10 cellular contexts compared by ENCODE assay signal in genomic region chr1:156121441-156121840, GRCh38. TPM values are rescaled to one million over a fixed set of nuclear protein-coding genes. Genes with fewer than 3 reads are reported as not detected.
DNase-seq lines count a peak whose midpoint lies in the region; ATAC-seq, FAIRE-seq and TF ChIP-seq lines count a peak whose summit lies in the region.
"Had no signal": no experiment of that assay in that cellular context is flagged by ENCODE, and none has a peak within 500 bp of the region (broad histone marks: within the 10 kb centered on the region; RNA-seq: fewer than 3 reads in every experiment).

No MANE protein-coding gene starts in this region.

- no peak overlapping the region for H2BK20ac ChIP-seq in H1 (ENCODE audit: low read length)

- H2BK120ac ChIP-seq in H1 (replicated peaks; ENCODE audit: low read depth, low read length) = no peak overlapping the region

- no peak for TF ChIP-seq POLR2A in H1 (IDR thresholded peaks at IDR 0.05; ENCODE audit: control extremely low read depth in 1 of 2, low read depth in 2 of 2, low read length in 2 of 2)

- no peak overlapping the region for H3K4ac ChIP-seq in H1 (replicated peaks; ENCODE audit: insufficient read length, low read depth, low read length)

- no peak overlapping the region for H3K9ac ChIP-seq in H1 (replicated peaks in 1 of 4; ENCODE audit: extremely low read depth in 1 of 4, low read depth in 3 of 4, low read length in 3 of 4)

- ATAC-seq in left cardiac atrium (no peak), aorta (ENCODE audit: low FRiP score) (no peak), GM21367 (IDR thresholded peaks at IDR 0.05; ENCODE audit: unreplicated experiment) (no peak)

- CTCF ChIA-PET in H1 (lab: Charles Lee; ENCODE audit: partially characterized antibody) = interaction anchor here (1.6 to 42.4 kb wide), 4 partner anchors 5 to 26 kb away, joined by 4 to 1994 read pairs (median 261); partner anchors contain the start of genes LMNA and MEX3A

- no peak overlapping the region for H3K56ac ChIP-seq in H1 (replicated peaks; ENCODE audit: insufficient read length, low read depth, low read length)

- no peak overlapping the region; the same call in 1 of the 2 replicates for H4K8ac ChIP-seq in H1 (ENCODE audit: extremely low read depth, insufficient read depth, low read length)

- no peak for TF ChIP-seq CTCF in left ventricle myocardium inferior (IDR thresholded peaks at IDR 0.05; ENCODE audit: borderline replicate concordance)
- TF ChIP-seq CTCF in H1 (IDR thresholded peaks at IDR 0.05; ENCODE audit: control extremely low read depth in 1 of 3, insufficient read depth in 1 of 3, low read depth in 1 of 3, low read length in 3 of 3) = no peak
- TF ChIP-seq CTCF in nephron progenitor cell (IDR thresholded peaks at IDR 0.05) = no peak

- peaks cover 3% of the 10 kb centered on the region for H3K79me1 ChIP-seq in H1 (ENCODE audit: low read depth, low read length)

- H2BK12ac ChIP-seq in H1 (ENCODE audit: low read depth, low read length) = no peak overlapping the region

- FAIRE-seq in H1 (lab: Jason Lieb, UNC) = no peak

- H3K27me3 ChIP-seq in left ventricle myocardium inferior (ENCODE audit: low read depth) = no peaks in the 10 kb centered on the region
- H3K27me3 ChIP-seq in H1 (replicated peaks in 1 of 4; ENCODE audit: control insufficient read depth in 3 of 4, extremely low read depth in 1 of 4, insufficient read depth in 3 of 4, low read length in 3 of 4) = no peaks in the 10 kb centered on the region
- no peaks in the 10 kb centered on the region for H3K27me3 ChIP-seq in aorta (ENCODE audit: control insufficient read depth in 1 of 2, insufficient read depth in 2 of 2, low read length in 1 of 2)

- H3K27ac ChIP-seq in left ventricle myocardium inferior (replicated peaks) (peak overlapping the region; percentile 97), H1 (ENCODE audit: low read depth, low read length) (no peak overlapping the region), aorta (ENCODE audit: low read depth in 1 of 2, low read length in 2 of 2) (peak overlapping the region; percentile 30 to 79)

- H3K4me1 ChIP-seq in left ventricle myocardium inferior = peaks cover 100% of the 10 kb centered on the region
- peaks cover 7 to 28% (median 22%) of the 10 kb centered on the region in 4 experiments for H3K4me1 ChIP-seq in H1 (replicated peaks in 1 of 4; ENCODE audit: control insufficient read depth in 3 of 4, insufficient read depth in 4 of 4, low read length in 3 of 4)
- H3K4me1 ChIP-seq in aorta (ENCODE audit: control insufficient read depth in 1 of 2, insufficient read depth in 2 of 2, low read length in 2 of 2) = no peaks in the 10 kb centered on the region

- no peak for TF ChIP-seq EP300 in H1 (IDR thresholded peaks at IDR 0.05; ENCODE audit: borderline replicate concordance in 1 of 2, low read depth in 2 of 2, low read length in 2 of 2)

- H3K27ac Mint-ChIP-seq in nephron progenitor cell = peak overlapping the region; percentile 39
- H3K27ac Mint-ChIP-seq: T-helper 1 cell treated with Interleukin-12 subunit alpha and Interleukin-12 subunit beta and Interleukin-4 antibody, amounts not matched to agents 30 μg/mL and 1 μg/mL, for 36 hours had no signal

- 0 out of 2 replicates have a peak overlapping the region, but pooled peaks have one; percentile 12 for H2BK5ac ChIP-seq in H1 (ENCODE audit: low read depth, low read length)

- intact Hi-C loops in left ventricle myocardium inferior (cut with micrococcal nuclease) (no loop called here), left cardiac atrium (cut with DNase I) (no loop called here), aorta (cut with DNase I) (loop anchor here in 1 of 2 donors (10.0 kb wide), 1 partner anchor 147 kb away; the partner anchor contains the start of gene ARHGEF2)

- no peak overlapping the region for H2AK5ac ChIP-seq in H1 (ENCODE audit: low read depth, low read length)

- no peak overlapping the region for H3K18ac ChIP-seq in H1 (ENCODE audit: extremely low read depth, low read length)

- no peak overlapping the region for H2AFZ ChIP-seq in H1 (ENCODE audit: low read length)

- no peaks in the 10 kb centered on the region for H3K9me3 ChIP-seq in left ventricle myocardium inferior (replicated peaks)
- no peaks in the 10 kb centered on the region for H3K9me3 ChIP-seq in H1 (ENCODE audit: insufficient read depth in 2 of 2, low read depth in 1 of 2, low read length in 1 of 2)
- H3K9me3 ChIP-seq in aorta (ENCODE audit: control insufficient read depth, low read length) = no peaks in the 10 kb centered on the region

- no peaks in the 10 kb centered on the region for H3K23me2 ChIP-seq in H1 (ENCODE audit: low read depth, low read length)

- no peak overlapping the region for H3K4me3 Mint-ChIP-seq in nephron progenitor cell
- H3K4me3 Mint-ChIP-seq: T-helper 1 cell treated with Interleukin-12 subunit alpha and Interleukin-12 subunit beta and Interleukin-4 antibody, amounts not matched to agents 30 μg/mL and 1 μg/mL, for 36 hours had no signal

- no peak for TF ChIP-seq RAD21 in H1 (IDR thresholded peaks at IDR 0.05 in 1 of 2, conservative IDR thresholded peaks at IDR 0.05 in 1 of 2; ENCODE audit: low read depth in 2 of 2, low read length in 2 of 2)

- DNase-seq in left ventricle myocardium inferior = no peak
- no peak for DNase-seq in left cardiac atrium
- no peak for DNase-seq in H1 (ENCODE audit: low read depth in 1 of 2, low spot score in 2 of 2)
- DNase-seq in nephron progenitor cell = no peak
- no peak for DNase-seq in aorta
- no peak for DNase-seq in activated gamma-delta T cell (lab: John Stamatoyannopoulos, UW)
- no peak for DNase-seq in GM03348 (ENCODE audit: low spot score)
- DNase-seq: kidney glomerular epithelial cell had no signal

- peaks cover 2 to 6% of the 10 kb centered on the region in 2 experiments for H4K20me1 ChIP-seq in H1 (replicated peaks in 1 of 2; ENCODE audit: control insufficient read depth in 1 of 2, insufficient read depth in 2 of 2, low read length in 2 of 2)

- H4K5ac ChIP-seq in H1 (ENCODE audit: insufficient read length, low read depth, low read length) = no peak overlapping the region

- H3K4me2 ChIP-seq in H1 (ENCODE audit: insufficient read depth in 1 of 2, low read depth in 2 of 2, low read length in 2 of 2) = no peak overlapping the region; a peak in 1 of 4 replicates

- no peak overlapping the region for H3K14ac ChIP-seq in H1 (ENCODE audit: insufficient read length)

- no peaks in the 10 kb centered on the region for H3K9me3 Mint-ChIP-seq in nephron progenitor cell
- H3K9me3 Mint-ChIP-seq: T-helper 1 cell treated with Interleukin-12 subunit alpha and Interleukin-12 subunit beta and Interleukin-4 antibody, amounts not matched to agents 30 μg/mL and 1 μg/mL, for 36 hours had no signal

- WGBS in H1 (ENCODE audit: extremely low coverage in 1 of 2, insufficient coverage in 1 of 2, insufficient read length in 1 of 2, insufficient replicate concordance in 2 of 2, low coverage in 1 of 2, low lambda C conversion rate in 2 of 2, missing lambda C conversion rate in 1 of 2), 2 experiments = 94% methylated on average over 3 of the region's 4 CpGs; no CpG with 5 or more reads in 1 of the 2 experiments
- 35 to 41% methylated on average over 4 of the region's 4 CpGs for WGBS in aorta, 2 donors

- POLR2A ChIA-PET in H1 (lab: Charles Lee; ENCODE audit: partially characterized antibody) = interaction anchor here (1.7 to 28.0 kb wide), 3 partner anchors 6 to 26 kb away, joined by 4 to 763 read pairs (median 143); partner anchors contain the start of genes LMNA and MEX3A

- H3K27me3 Mint-ChIP-seq in nephron progenitor cell (ENCODE audit: low read depth, poor library complexity) = peaks cover 1% of the 10 kb centered on the region

- no peaks in the 10 kb centered on the region for H3K36me3 ChIP-seq in left ventricle myocardium inferior
- H3K36me3 ChIP-seq in H1 (ENCODE audit: control insufficient read depth in 2 of 4, insufficient read depth in 4 of 4, low read length in 3 of 4) = no peaks in the 10 kb centered on the region
- no peaks in the 10 kb centered on the region for H3K36me3 ChIP-seq in aorta (ENCODE audit: control insufficient read depth in 1 of 2, insufficient read depth in 2 of 2, low read length in 1 of 2)

- H3K23ac ChIP-seq in H1 (ENCODE audit: insufficient read length) = no peak overlapping the region

- H4K91ac ChIP-seq in H1 (replicated peaks; ENCODE audit: insufficient read length, low read length) = no peak overlapping the region

- H3K36me3 Mint-ChIP-seq in nephron progenitor cell (ENCODE audit: low read depth) = peaks cover 12% of the 10 kb centered on the region

- no peak overlapping the region for H2BK15ac ChIP-seq in H1 (ENCODE audit: low read length)

- H3K79me2 ChIP-seq in H1 (ENCODE audit: control insufficient read depth in 1 of 2, insufficient read depth in 2 of 2, low read length in 2 of 2) = peaks cover 0 to 12% of the 10 kb centered on the region in 2 experiments; a peak in 1 of 4 replicates

- H3K4me3 ChIP-seq in left ventricle myocardium inferior (peak overlapping the region; percentile 100), H1 (ENCODE audit: extremely low read depth in 1 of 4, insufficient read depth in 2 of 4, low read depth in 3 of 4, low read length in 4 of 4) (no peak overlapping the region), aorta (ENCODE audit: low read length in 2 of 2) (no peak overlapping the region)

- H3K4me1 Mint-ChIP-seq in nephron progenitor cell = peaks cover 60% of the 10 kb centered on the region

RNA-seq across cellular contexts. Expression of gene LMNA, which starts 6.9 kb away (rescaled TPM):
- total RNA-seq in left ventricle myocardium inferior = 236 TPM
- total RNA-seq in left cardiac atrium = 100 to 1,000 TPM; 264 to 384 TPM
- 46.8 and 48.0 TPM in 2 replicates for total RNA-seq in H1 (2021; fragmentation: NEBNext Ultra II Directional; extraction: Animal tissue kit (Norgen Biotek cat#: 25700))
- polyA plus RNA-seq in H1 (2011; rRNA removed) = 25.8 and 38.3 TPM in 2 replicates
- 33.6 TPM for polyA plus RNA-seq in H1 (2011; cell fraction: cytosol; rRNA removed)
- polyA plus RNA-seq in H1 (2011; cell fraction: nucleus; rRNA removed) = 78.1 TPM
- 36.7 to 43.4 TPM (median 39.1 TPM) in 4 replicates for polyA plus RNA-seq in H1 (2012, experiment 1 of 2)
- 56.7 TPM for polyA plus RNA-seq in H1 (2012, experiment 2 of 2)
- 34.7 TPM for polyA plus RNA-seq in H1 (2013, experiment 1 of 2)
- 32.6 TPM for polyA plus RNA-seq in H1 (2013, experiment 2 of 2)
- 15.1 and 20.9 TPM in 2 replicates for polyA minus RNA-seq in H1 (2011; rRNA and poly(A)+ RNA removed)
- 33.7 TPM for polyA minus RNA-seq in H1 (2011; cell fraction: cytosol; rRNA and poly(A)+ RNA removed)
- polyA minus RNA-seq in H1 (2011; cell fraction: nucleus; rRNA and poly(A)+ RNA removed) = 28.1 TPM
- total RNA-seq in aorta = 1,000 to 10,000 TPM in 1 of 2 donors, 100 to 1,000 TPM in 1; 497 to 1,067 TPM
- polyA plus RNA-seq in aorta = 100 to 1,000 TPM in 1 of 2 donors, 10 to 100 TPM in 1; 94.3 to 378 TPM

RNA-seq across cellular contexts. Expression of gene SEMA4A, which starts 31.9 kb away (rescaled TPM):
- 1.0 TPM for total RNA-seq in left ventricle myocardium inferior
- 1 to 10 TPM; 2.7 to 3.8 TPM for total RNA-seq in left cardiac atrium
- total RNA-seq in H1 (2021; fragmentation: NEBNext Ultra II Directional; extraction: Animal tissue kit (Norgen Biotek cat#: 25700)) = 5.9 and 7.3 TPM in 2 replicates
- 10.6 and 12.0 TPM in 2 replicates for polyA plus RNA-seq in H1 (2011; rRNA removed)
- 10.3 TPM for polyA plus RNA-seq in H1 (2011; cell fraction: cytosol; rRNA removed)
- 27.7 TPM for polyA plus RNA-seq in H1 (2011; cell fraction: nucleus; rRNA removed)
- polyA plus RNA-seq in H1 (2012, experiment 1 of 2) = 5.9 to 11.9 TPM (median 8.7 TPM) in 4 replicates
- 6.4 TPM for polyA plus RNA-seq in H1 (2012, experiment 2 of 2)
- polyA plus RNA-seq in H1 (2013, experiment 1 of 2) = 6.5 TPM
- polyA plus RNA-seq in H1 (2013, experiment 2 of 2) = 6.3 TPM
- 11.9 TPM in 2 replicates for polyA minus RNA-seq in H1 (2011; rRNA and poly(A)+ RNA removed)
- 12.0 TPM for polyA minus RNA-seq in H1 (2011; cell fraction: cytosol; rRNA and poly(A)+ RNA removed)
- 15.1 TPM for polyA minus RNA-seq in H1 (2011; cell fraction: nucleus; rRNA and poly(A)+ RNA removed)
- 10 to 100 TPM in 1 of 2 donors, 1 to 10 TPM in 1; 8.9 to 20.0 TPM for total RNA-seq in aorta
- polyA plus RNA-seq in aorta = 1 to 10 TPM; 3.0 to 4.7 TPM

RNA-seq across cellular contexts. Expression of gene MEX3A, which starts 39.2 kb away (rescaled TPM):
- total RNA-seq in left ventricle myocardium inferior (0.16 TPM), left cardiac atrium (under 1 TPM; 0.15 to 0.42 TPM), aorta (1 to 10 TPM; 1.2 to 1.6 TPM)
- total RNA-seq in H1 (2021; fragmentation: NEBNext Ultra II Directional; extraction: Animal tissue kit (Norgen Biotek cat#: 25700)) = 52.4 and 54.7 TPM in 2 replicates
- polyA plus RNA-seq in H1 (2011; rRNA removed) (34.1 and 43.5 TPM in 2 replicates), aorta (under 1 TPM; 0.03 to 0.13 TPM)
- 30.7 TPM for polyA plus RNA-seq in H1 (2011; cell fraction: cytosol; rRNA removed)
- 122 TPM for polyA plus RNA-seq in H1 (2011; cell fraction: nucleus; rRNA removed)
- 42.2 to 51.4 TPM (median 46.7 TPM) in 4 replicates for polyA plus RNA-seq in H1 (2012, experiment 1 of 2)
- 37.7 TPM for polyA plus RNA-seq in H1 (2012, experiment 2 of 2)
- 50.4 TPM for polyA plus RNA-seq in H1 (2013, experiment 1 of 2)
- polyA plus RNA-seq in H1 (2013, experiment 2 of 2) = 45.1 TPM
- 43.0 and 47.3 TPM in 2 replicates for polyA minus RNA-seq in H1 (2011; rRNA and poly(A)+ RNA removed)
- 55.2 TPM for polyA minus RNA-seq in H1 (2011; cell fraction: cytosol; rRNA and poly(A)+ RNA removed)
- polyA minus RNA-seq in H1 (2011; cell fraction: nucleus; rRNA and poly(A)+ RNA removed) = 107 TPM

Comparison
In these comparisons a context has a peak if more than half of its experiments do, and no peak if none do; other contexts are left out.
1. RNA of gene MEX3A, which starts 39.2 kb away (total RNA-seq): 52.4 to 54.7 TPM in H1; 1.2 to 1.6 TPM in aorta, 0.15 to 0.42 TPM in left cardiac atrium and 0.16 TPM in left ventricle myocardium inferior (single experiment); every median in the first group is over 10 times any median in the second.